ENCODE assay signal across 1 cellular context in genomic region chr6:33410050-33410710, GRCh38.
TF ChIP-seq lines count a peak whose summit lies in the region.

No MANE protein-coding gene starts in this region.

TF ChIP-seq in HepG2, 621 proteins besides CTCF, POLR2A, EP300 and RAD21 (continued from another document and continues in another):
- TF ChIP-seq, protein P1, sequence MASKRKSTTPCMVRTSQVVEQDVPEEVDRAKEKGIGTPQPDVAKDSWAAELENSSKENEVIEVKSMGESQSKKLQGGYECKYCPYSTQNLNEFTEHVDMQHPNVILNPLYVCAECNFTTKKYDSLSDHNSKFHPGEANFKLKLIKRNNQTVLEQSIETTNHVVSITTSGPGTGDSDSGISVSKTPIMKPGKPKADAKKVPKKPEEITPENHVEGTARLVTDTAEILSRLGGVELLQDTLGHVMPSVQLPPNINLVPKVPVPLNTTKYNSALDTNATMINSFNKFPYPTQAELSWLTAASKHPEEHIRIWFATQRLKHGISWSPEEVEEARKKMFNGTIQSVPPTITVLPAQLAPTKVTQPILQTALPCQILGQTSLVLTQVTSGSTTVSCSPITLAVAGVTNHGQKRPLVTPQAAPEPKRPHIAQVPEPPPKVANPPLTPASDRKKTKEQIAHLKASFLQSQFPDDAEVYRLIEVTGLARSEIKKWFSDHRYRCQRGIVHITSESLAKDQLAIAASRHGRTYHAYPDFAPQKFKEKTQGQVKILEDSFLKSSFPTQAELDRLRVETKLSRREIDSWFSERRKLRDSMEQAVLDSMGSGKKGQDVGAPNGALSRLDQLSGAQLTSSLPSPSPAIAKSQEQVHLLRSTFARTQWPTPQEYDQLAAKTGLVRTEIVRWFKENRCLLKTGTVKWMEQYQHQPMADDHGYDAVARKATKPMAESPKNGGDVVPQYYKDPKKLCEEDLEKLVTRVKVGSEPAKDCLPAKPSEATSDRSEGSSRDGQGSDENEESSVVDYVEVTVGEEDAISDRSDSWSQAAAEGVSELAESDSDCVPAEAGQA (IDR thresholded peaks at IDR 0.05; ENCODE audit: low read depth) = peak; percentile 50; the same call in 1 of the 2 replicates
- TF ChIP-seq, protein P1 (CRISPR knock-in tag; IDR thresholded peaks at IDR 0.05; ENCODE audit: borderline replicate concordance) = no peak
- TF ChIP-seq TFAP4 (IDR thresholded peaks at IDR 0.05; ENCODE audit: borderline replicate concordance, low read depth) (peak; percentile 25; the same call in 1 of the 2 replicates), ZNF557 (CRISPR knock-in tag; IDR thresholded peaks at IDR 0.05) (peak; percentile 80; the same call in 1 of the 2 replicates), ZNF788 (CRISPR knock-in tag; IDR thresholded peaks at IDR 0.05; ENCODE audit: borderline replicate concordance) (peak; percentile 97; the same call in 1 of the 2 replicates), RARG (CRISPR knock-in tag; IDR thresholded peaks at IDR 0.05; ENCODE audit: low read depth) (no peak), YEATS4 (CRISPR knock-in tag; IDR thresholded peaks at IDR 0.05; ENCODE audit: borderline replicate concordance) (peak; percentile 88), NCOA2 (CRISPR knock-in tag; IDR thresholded peaks at IDR 0.05) (peak; percentile 47; the same call in 1 of the 2 replicates), ZEB1 (IDR thresholded peaks at IDR 0.05; ENCODE audit: insufficient replicate concordance, low read depth) (no peak), ZKSCAN5 (CRISPR knock-in tag; IDR thresholded peaks at IDR 0.05) (peak; percentile 65; the same call in 1 of the 2 replicates), ZNF138 (CRISPR knock-in tag; IDR thresholded peaks at IDR 0.05; ENCODE audit: low read depth) (peak; percentile 95), PRDM10 (CRISPR knock-in tag; IDR thresholded peaks at IDR 0.05; ENCODE audit: low read depth) (no peak), AHDC1 (CRISPR knock-in tag; IDR thresholded peaks at IDR 0.05; ENCODE audit: borderline replicate concordance) (no peak), ZFP41 (CRISPR knock-in tag; IDR thresholded peaks at IDR 0.05; ENCODE audit: borderline replicate concordance) (peak; percentile 79; the same call in 1 of the 2 replicates), HOXA7 (CRISPR knock-in tag; IDR thresholded peaks at IDR 0.05) (peak; percentile 98), RFX3 (CRISPR knock-in tag; IDR thresholded peaks at IDR 0.05) (no peak), ZNF883 (CRISPR knock-in tag; IDR thresholded peaks at IDR 0.05; ENCODE audit: not compliant biosample characterization) (peak; percentile 98), ZNF234 (CRISPR knock-in tag; conservative IDR thresholded peaks at IDR 0.05) (no peak), GABPB1 (CRISPR knock-in tag; IDR thresholded peaks at IDR 0.05) (peak; percentile 92), SRSF1 (optimal IDR thresholded peaks at IDR 0.05; ENCODE audit: low read depth, low read length) (peak; percentile 87), RCOR2 (CRISPR knock-in tag; IDR thresholded peaks at IDR 0.05) (no peak), ZNF782 (CRISPR knock-in tag; IDR thresholded peaks at IDR 0.05; ENCODE audit: borderline replicate concordance) (peak; percentile 87; the same call in 1 of the 2 replicates), ATM (IDR thresholded peaks at IDR 0.05; ENCODE audit: borderline replicate concordance) (no peak), KAT7 (CRISPR knock-in tag; IDR thresholded peaks at IDR 0.05; ENCODE audit: borderline replicate concordance) (peak; percentile 85; the same call in 1 of the 2 replicates), KDM2A (CRISPR knock-in tag; IDR thresholded peaks at IDR 0.05; ENCODE audit: borderline replicate concordance, low read depth) (peak; percentile 99), TIGD3 (CRISPR knock-in tag; IDR thresholded peaks at IDR 0.05; ENCODE audit: borderline replicate concordance) (0 out of 2 replicates have a peak, but pooled peaks have one; percentile 18), ATF1 (CRISPR knock-in tag; IDR thresholded peaks at IDR 0.05) (peak; percentile 76), CREM (IDR thresholded peaks at IDR 0.05) (peak; percentile 80), CREM (CRISPR knock-in tag; IDR thresholded peaks at IDR 0.05) (peak; percentile 19; the same call in 1 of the 2 replicates)
- TF ChIP-seq, protein P2, sequence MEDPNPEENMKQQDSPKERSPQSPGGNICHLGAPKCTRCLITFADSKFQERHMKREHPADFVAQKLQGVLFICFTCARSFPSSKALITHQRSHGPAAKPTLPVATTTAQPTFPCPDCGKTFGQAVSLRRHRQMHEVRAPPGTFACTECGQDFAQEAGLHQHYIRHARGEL (CRISPR knock-in tag; IDR thresholded peaks at IDR 0.05) = no peak; the same call in 1 of the 2 replicates
- TF ChIP-seq, protein P3, sequence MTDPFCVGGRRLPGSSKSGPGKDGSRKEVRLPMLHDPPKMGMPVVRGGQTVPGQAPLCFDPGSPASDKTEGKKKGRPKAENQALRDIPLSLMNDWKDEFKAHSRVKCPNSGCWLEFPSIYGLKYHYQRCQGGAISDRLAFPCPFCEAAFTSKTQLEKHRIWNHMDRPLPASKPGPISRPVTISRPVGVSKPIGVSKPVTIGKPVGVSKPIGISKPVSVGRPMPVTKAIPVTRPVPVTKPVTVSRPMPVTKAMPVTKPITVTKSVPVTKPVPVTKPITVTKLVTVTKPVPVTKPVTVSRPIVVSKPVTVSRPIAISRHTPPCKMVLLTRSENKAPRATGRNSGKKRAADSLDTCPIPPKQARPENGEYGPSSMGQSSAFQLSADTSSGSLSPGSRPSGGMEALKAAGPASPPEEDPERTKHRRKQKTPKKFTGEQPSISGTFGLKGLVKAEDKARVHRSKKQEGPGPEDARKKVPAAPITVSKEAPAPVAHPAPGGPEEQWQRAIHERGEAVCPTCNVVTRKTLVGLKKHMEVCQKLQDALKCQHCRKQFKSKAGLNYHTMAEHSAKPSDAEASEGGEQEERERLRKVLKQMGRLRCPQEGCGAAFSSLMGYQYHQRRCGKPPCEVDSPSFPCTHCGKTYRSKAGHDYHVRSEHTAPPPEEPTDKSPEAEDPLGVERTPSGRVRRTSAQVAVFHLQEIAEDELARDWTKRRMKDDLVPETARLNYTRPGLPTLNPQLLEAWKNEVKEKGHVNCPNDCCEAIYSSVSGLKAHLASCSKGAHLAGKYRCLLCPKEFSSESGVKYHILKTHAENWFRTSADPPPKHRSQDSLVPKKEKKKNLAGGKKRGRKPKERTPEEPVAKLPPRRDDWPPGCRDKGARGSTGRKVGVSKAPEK (CRISPR knock-in tag; IDR thresholded peaks at IDR 0.05; ENCODE audit: borderline replicate concordance) = peak; percentile 75; the same call in 1 of the 2 replicates
- TF ChIP-seq, protein P4, sequence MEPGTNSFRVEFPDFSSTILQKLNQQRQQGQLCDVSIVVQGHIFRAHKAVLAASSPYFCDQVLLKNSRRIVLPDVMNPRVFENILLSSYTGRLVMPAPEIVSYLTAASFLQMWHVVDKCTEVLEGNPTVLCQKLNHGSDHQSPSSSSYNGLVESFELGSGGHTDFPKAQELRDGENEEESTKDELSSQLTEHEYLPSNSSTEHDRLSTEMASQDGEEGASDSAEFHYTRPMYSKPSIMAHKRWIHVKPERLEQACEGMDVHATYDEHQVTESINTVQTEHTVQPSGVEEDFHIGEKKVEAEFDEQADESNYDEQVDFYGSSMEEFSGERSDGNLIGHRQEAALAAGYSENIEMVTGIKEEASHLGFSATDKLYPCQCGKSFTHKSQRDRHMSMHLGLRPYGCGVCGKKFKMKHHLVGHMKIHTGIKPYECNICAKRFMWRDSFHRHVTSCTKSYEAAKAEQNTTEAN (CRISPR knock-in tag; conservative IDR thresholded peaks at IDR 0.05) = peak; percentile 93
